In the genomic region with DNA sequence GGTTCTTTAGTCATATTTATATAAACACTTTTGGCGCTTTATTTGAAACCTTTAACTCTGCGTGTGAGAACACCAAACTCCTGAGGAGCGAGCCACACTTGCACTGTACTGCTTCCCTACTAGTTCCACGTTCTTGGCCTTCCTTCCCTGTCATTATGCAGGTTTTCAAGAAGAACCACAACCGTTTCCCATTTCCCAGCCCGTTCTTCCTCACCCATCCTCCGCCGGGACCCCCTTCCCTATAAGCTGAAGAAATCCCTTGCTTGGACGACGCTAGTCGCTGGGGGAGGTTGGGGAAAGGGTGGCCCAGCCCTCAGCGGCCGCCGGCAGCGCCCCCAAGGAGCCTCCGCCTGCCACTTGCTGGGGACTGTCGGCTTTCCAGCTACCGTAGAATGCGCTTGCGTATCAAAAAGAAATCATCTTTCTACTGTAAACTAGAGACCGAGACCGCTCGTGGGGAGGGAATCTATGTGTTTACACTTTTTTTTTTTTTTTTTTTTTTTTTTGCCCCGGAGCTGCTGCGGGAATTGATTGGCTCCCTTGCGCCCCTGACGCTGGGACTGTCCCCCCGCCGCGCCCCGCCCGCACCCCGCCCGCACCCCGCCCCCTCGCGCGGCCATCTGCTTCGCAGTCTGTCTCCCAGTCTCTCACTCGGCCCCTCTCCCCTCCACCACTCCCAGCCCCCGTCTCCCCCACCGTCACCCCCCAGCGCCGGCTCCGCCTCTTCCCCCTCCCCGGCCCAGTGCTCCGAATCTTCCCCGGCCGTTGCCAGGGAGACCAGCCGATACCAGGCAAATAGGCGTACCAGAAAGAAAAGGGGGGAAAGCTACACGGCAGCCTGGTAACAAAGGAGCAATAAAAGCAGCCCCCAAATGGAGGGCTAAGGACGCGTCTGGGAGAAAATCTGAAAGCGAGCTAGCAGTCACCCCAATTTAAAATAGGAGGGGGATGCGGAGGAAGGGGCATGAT, we compare ENCODE assay signal across 8 cellular contexts. TPM values are rescaled to one million over a fixed set of nuclear protein-coding genes. Genes with fewer than 3 reads are reported as not detected.
A peak's percentile ranks its signal among the peaks of the same experiment; 100 is the strongest.
DNase-seq lines count a peak whose midpoint lies in the region; ATAC-seq and TF ChIP-seq lines count a peak whose summit lies in the region.

No MANE protein-coding gene starts in this region.

- H3K4me3 ChIP-seq in iPS-11a (ENCODE audit: low read depth, low read length), result peak overlapping the region; percentile 62

- POLR2A ChIA-PET in MCF 10A (lab: Yijun Ruan, JAX), result interaction anchor here (0.6 to 1.5 kb wide), 10 partner anchors 164 to 609 kb away, joined by 3 to 7 read pairs (median 4); no protein-coding TSS in a partner anchor

- DNase-seq in NCI-H510A treated with DMSO at 0.1 percent for 48 hours (lab: John Stamatoyannopoulos, UW), result peak; percentile 16
- DNase-seq in NCI-H510A (lab: John Stamatoyannopoulos, UW), result no peak
- peak; percentile 65 for DNase-seq in NOMO-1 treated with DMSO at 0.1 percent for 48 hours (lab: John Stamatoyannopoulos, UW; ENCODE audit: unreplicated experiment)
- no peak for DNase-seq in MCF 10A (ENCODE audit: unreplicated experiment)
- peak; percentile 93 for DNase-seq in retina

- H3K4me1 Mint-ChIP-seq in MCF 10A (ENCODE audit: insufficient read depth, unreplicated experiment), result no peaks in the 10 kb centered on the region

- H3K27me3 Mint-ChIP-seq in MCF 10A (ENCODE audit: insufficient read depth, unreplicated experiment), result no peaks in the 10 kb centered on the region

- no peak for TF ChIP-seq CTCF in MCF 10A (IDR thresholded peaks at IDR 0.05; ENCODE audit: unreplicated experiment)

- intact Hi-C loops in MCF 10A (cut with micrococcal nuclease), result no loop called here

- H3K36me3 Mint-ChIP-seq in MCF 10A (ENCODE audit: insufficient read depth, unreplicated experiment), result no peaks in the 10 kb centered on the region

- CTCF ChIA-PET in MCF 10A (lab: Yijun Ruan, JAX), result interaction anchor here (0.5 to 1.6 kb wide), 13 partner anchors 12 to 1102 kb away, joined by 3 to 6 read pairs (median 4); no protein-coding TSS in a partner anchor

- H3K27ac Mint-ChIP-seq in MCF 10A (ENCODE audit: low read depth, unreplicated experiment), result peak overlapping the region; percentile 33

- ATAC-seq in HG03521 (IDR thresholded peaks at IDR 0.05; ENCODE audit: unreplicated experiment) (peak; percentile 13), HG02840 (IDR thresholded peaks at IDR 0.05; ENCODE audit: low FRiP score, unreplicated experiment) (no peak)

- H3K9me3 Mint-ChIP-seq in MCF 10A (ENCODE audit: unreplicated experiment), result no peaks in the 10 kb centered on the region

- H3K4me3 Mint-ChIP-seq in MCF 10A (ENCODE audit: unreplicated experiment), result peak overlapping the region; percentile 65

- BruUV-seq in MCF 10A (replicated peaks; lab: Mats Ljungman, UMichigan), result no TSS peak

RNA-seq across cellular contexts. Expression of a gene that starts 2.3 kb away (rescaled TPM):
- total RNA-seq in MCF 10A (2022), result 39.3 and 59.9 TPM in 2 replicates

Comparison
In these comparisons a context has a peak if more than half of its experiments do, and no peak if none do; other contexts are left out.
1. DNase-seq: peak in NCI-H510A treated with DMSO at 0.1 percent for 48 hours (single experiment), NOMO-1 treated with DMSO at 0.1 percent for 48 hours (single experiment) and retina (single experiment); none in NCI-H510A (single experiment) and MCF 10A (single experiment).